ENCODE assay signal across 20 cellular contexts in genomic region chr2:173759959-173760358, GRCh38.
A peak's percentile ranks its signal among the peaks of the same experiment; 100 is the strongest.
DNase-seq lines count a peak whose midpoint lies in the region; FAIRE-seq and TF ChIP-seq lines count a peak whose summit lies in the region.
"Had no signal": no experiment of that assay in that cellular context is flagged by ENCODE, and none has a peak within 500 bp of the region (broad histone marks: within the 10 kb centered on the region; RNA-seq: fewer than 3 reads in every experiment).

No MANE protein-coding gene starts in this region.

- no peak for FAIRE-seq in GM12891 (lab: Jason Lieb, UNC)
- FAIRE-seq: A549, D721Med had no signal

- intact Hi-C loops in thyroid gland (cut with DNase I), result no loop called here
- intact Hi-C loops in ascending aorta (cut with DNase I), result loop anchor here (10.0 kb wide), 1 partner anchor 285 kb away; no protein-coding TSS in a partner anchor

- H3K27ac ChIP-seq in VCaP (peak overlapping the region; percentile 40), iPS-20b (ENCODE audit: low read length) (no peak overlapping the region), thyroid gland (peak overlapping the region; percentile 29 to 82 (median 37)), ascending aorta (peak overlapping the region in 1 of 2 donors; percentile 33)
- H3K27ac ChIP-seq: A549, C4-2B had no signal

- H3K27me3 ChIP-seq in HAP-1 (ENCODE audit: low read depth) (no peaks in the 10 kb centered on the region), iPS-20b (ENCODE audit: insufficient read depth, low read length) (no peaks in the 10 kb centered on the region), thyroid gland (no peaks in the 10 kb centered on the region), ascending aorta (no peaks in the 10 kb centered on the region)
- H3K27me3 ChIP-seq: BE2C had no signal

- H3K9me3 ChIP-seq in HAP-1 (no peaks in the 10 kb centered on the region), iPS-20b (ENCODE audit: insufficient read depth, low read depth, low read length) (no peaks in the 10 kb centered on the region), thyroid gland (no peaks in the 10 kb centered on the region), ascending aorta (no peaks in the 10 kb centered on the region)
- H3K9me3 ChIP-seq: A549, BE2C had no signal

- H3K36me3 ChIP-seq in HAP-1 (replicated peaks) (no peaks in the 10 kb centered on the region), iPS-20b (ENCODE audit: insufficient read depth, low read depth, low read length) (no peaks in the 10 kb centered on the region), thyroid gland (no peaks in the 10 kb centered on the region), ascending aorta (no peaks in the 10 kb centered on the region)
- H3K36me3 ChIP-seq: BE2C had no signal

- peak; percentile 79 to 93 for DNase-seq in HAP-1 (ENCODE audit: low spot score in 2 of 2)
- no peak for DNase-seq in thyroid gland
- DNase-seq in glomerular visceral epithelial cell (ENCODE audit: extremely low spot score), result no peak
- DNase-seq in occipital lobe (lab: John Stamatoyannopoulos, UW), result no peak
- DNase-seq in GM12891 (ENCODE audit: insufficient read length, low spot score), result no peak
- no peak for DNase-seq in ascending aorta (ENCODE audit: low spot score in 2 of 2)
- DNase-seq: BE2C; CD8-positive, alpha-beta T cell; COR-L47; DMS153; DMS79 treated with DMSO at 0.1 percent for 48 hours; EL; GDM1; HCEC 1CT; HFFc6 had no signal

- H3K4me3 ChIP-seq in HAP-1 (no peak overlapping the region), iPS-20b (ENCODE audit: low read length) (no peak overlapping the region; the same call in 1 of the 2 replicates), thyroid gland (replicated peaks in 1 of 3) (no peak overlapping the region), ascending aorta (no peak overlapping the region)
- H3K4me3 ChIP-seq: A549 had no signal

- H3K9ac ChIP-seq in iPS-20b (ENCODE audit: low read depth, low read length), result peak overlapping the region; percentile 35; the same call in 1 of the 2 replicates

- WGBS in thyroid gland, 2 donors, result 87 to 90% methylated on average over 6 of the region's 6 CpGs

- TF ChIP-seq POLR2A in thyroid gland (IDR thresholded peaks at IDR 0.05) (no peak), GM12891 (IDR thresholded peaks at IDR 0.05; ENCODE audit: low read depth, low read length) (no peak)

- H3K4me1 ChIP-seq in HAP-1 (peaks cover 32% of the 10 kb centered on the region), iPS-20b (ENCODE audit: insufficient read depth, low read length) (peaks cover 27% of the 10 kb centered on the region; the same call in 1 of the 2 replicates), thyroid gland (peaks cover 15 to 20% of the 10 kb centered on the region in 2 donors), ascending aorta (peaks cover 0 to 3% of the 10 kb centered on the region in 2 donors)
- H3K4me1 ChIP-seq: A549, BE2C had no signal

- in situ Hi-C loops in HAP-1 (cut with MboI; ENCODE audit: low sequenced_read_pairs), result loop anchor here (10.0 kb wide), 1 partner anchor 585 kb away; no protein-coding TSS in a partner anchor

- TF ChIP-seq CTCF in VCaP (conservative IDR thresholded peaks at IDR 0.05), result no peak
- no peak for TF ChIP-seq CTCF in thyroid gland (IDR thresholded peaks at IDR 0.05)
- no peak for TF ChIP-seq CTCF in ascending aorta (IDR thresholded peaks at IDR 0.05)

TF ChIP-seq in GM12891, 5 proteins besides CTCF, POLR2A, EP300 and RAD21:
- TF ChIP-seq SPI1 (IDR thresholded peaks at IDR 0.05; ENCODE audit: low read depth, low read length), result no peak
- no peak for TF ChIP-seq TAF1 (IDR thresholded peaks at IDR 0.05; ENCODE audit: low read depth, low read length)
- TF ChIP-seq PAX5 (IDR thresholded peaks at IDR 0.05; ENCODE audit: insufficient read depth, low read length, severe bottlenecking), result no peak
- TF ChIP-seq POLR2AphosphoS5 (IDR thresholded peaks at IDR 0.05; ENCODE audit: low read depth, low read length), result no peak
- no peak for TF ChIP-seq POU2F2 (IDR thresholded peaks at IDR 0.05; ENCODE audit: low read depth, low read length)

Comparison
In these comparisons a context has a peak if more than half of its experiments do, and no peak if none do; other contexts are left out.
1. DNase-seq: peak in HAP-1 (2 of 2); none in thyroid gland (0 of 2), glomerular visceral epithelial cell (single experiment), occipital lobe (single experiment), GM12891 (single experiment) and ascending aorta (0 of 2).